ENCODE assay signal across 9 cellular contexts in the genomic region with DNA sequence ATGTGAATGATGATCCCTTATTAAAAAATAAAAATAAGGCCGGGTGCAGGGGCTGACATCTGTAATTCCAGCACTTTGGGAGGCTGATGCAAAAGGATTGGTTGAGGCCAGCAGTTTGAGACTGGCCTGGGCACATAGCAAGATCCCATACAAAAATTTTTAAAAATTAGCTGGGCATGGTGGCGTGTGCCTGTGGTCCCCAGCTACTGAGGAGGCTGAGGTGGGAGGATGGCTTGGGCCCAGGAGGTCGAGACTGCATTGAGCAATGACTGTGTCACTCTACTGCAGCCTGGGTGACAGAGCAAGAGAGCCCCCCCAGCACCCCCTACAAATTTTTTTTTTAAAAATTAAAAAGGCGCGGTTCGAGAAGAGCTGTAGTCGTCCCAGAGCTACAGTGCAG. TPM values are rescaled to one million over a fixed set of nuclear protein-coding genes. Genes with fewer than 3 reads are reported as not detected.
A peak's percentile ranks its signal among the peaks of the same experiment; 100 is the strongest.
DNase-seq lines count a peak whose midpoint lies in the region; ATAC-seq and TF ChIP-seq lines count a peak whose summit lies in the region.
"Had no signal": no experiment of that assay in that cellular context is flagged by ENCODE, and none has a peak within 500 bp of the region (broad histone marks: within the 10 kb centered on the region; RNA-seq: fewer than 3 reads in every experiment).

No MANE protein-coding gene starts in this region.

- H3K27ac Mint-ChIP-seq in nephron, result peak overlapping the region; percentile 58 to 94 (median 90)

- H3K4me1 ChIP-seq in BLaER1, result peaks cover 48% of the 10 kb centered on the region
- peaks cover 18% of the 10 kb centered on the region for H3K4me1 ChIP-seq in Karpas-422 (ENCODE audit: low read length)

- no peaks in the 10 kb centered on the region for H3K9me2 ChIP-seq in Karpas-422 (replicated peaks; ENCODE audit: insufficient read depth, low read length)

- H3K4me3 ChIP-seq in BLaER1, result peak overlapping the region; percentile 71
- H3K4me3 ChIP-seq in Karpas-422 (ENCODE audit: low read length), result 0 out of 2 replicates have a peak overlapping the region, but pooled peaks have one; percentile 62
- H3K4me3 ChIP-seq in dorsolateral prefrontal cortex, result peak overlapping the region in 58 of 59 donors; percentile 55 to 99 (median 84)

- peak overlapping the region; percentile 93 for H3K4me2 ChIP-seq in BLaER1
- H3K4me2 ChIP-seq in Karpas-422 (ENCODE audit: low read depth, low read length, poor library complexity, severe bottlenecking), result peak overlapping the region; percentile 74

- H3K9me3 ChIP-seq in BLaER1 (no peaks in the 10 kb centered on the region), Karpas-422 (ENCODE audit: low read length) (no peaks in the 10 kb centered on the region)

- no peaks in the 10 kb centered on the region for H3K9me3 Mint-ChIP-seq in nephron

- in situ Hi-C loops in KBM-7 (cut with MboI; ENCODE audit: low pct_unique_long_range_greater_than_20kb, low sequenced_read_pairs), result no loop called here

- TF ChIP-seq CTCF in dorsolateral prefrontal cortex (IDR thresholded peaks at IDR 0.05 in 54 of 56, conservative IDR thresholded peaks at IDR 0.05 in 2 of 56; ENCODE audit: low read depth in 1 of 56, partially characterized antibody in 56 of 56) (no peak), nephron (IDR thresholded peaks at IDR 0.05; ENCODE audit: unreplicated experiment in 3 of 3) (no peak)

- H3K27me3 ChIP-seq in BLaER1, result no peaks in the 10 kb centered on the region
- no peaks in the 10 kb centered on the region for H3K27me3 ChIP-seq in Karpas-422 (ENCODE audit: low read length)
- H3K27me3 ChIP-seq in dorsolateral prefrontal cortex, result no peaks in the 10 kb centered on the region

- peaks cover 28% of the 10 kb centered on the region for H3K4me1 Mint-ChIP-seq in nephron

- ATAC-seq in GM21423 (IDR thresholded peaks at IDR 0.05; ENCODE audit: unreplicated experiment), result no peak

- intact Hi-C loops in dorsolateral prefrontal cortex (cut with DNase I), result loop anchor here in 1 of 2 donors (2.0 kb wide), 1 partner anchor 27 kb away; the partner anchor contains the start of gene TECPR1

- H3K36me3 Mint-ChIP-seq in nephron (ENCODE audit: low read depth), result peaks cover 8% of the 10 kb centered on the region

- peak overlapping the region; percentile 83 to 91 (median 89) for H3K4me3 Mint-ChIP-seq in nephron

- H3K79me2 ChIP-seq in Karpas-422 (ENCODE audit: low read length), result no peaks in the 10 kb centered on the region

- peaks cover 13% of the 10 kb centered on the region; the same call in 1 of the 2 replicates for H3K36me3 ChIP-seq in BLaER1
- H3K36me3 ChIP-seq in Karpas-422 (ENCODE audit: insufficient read depth, low read length), result no peaks in the 10 kb centered on the region

- H3K27ac ChIP-seq in BLaER1 (peak overlapping the region; percentile 74), Karpas-422 (ENCODE audit: low read length) (no peak overlapping the region), dorsolateral prefrontal cortex (peak overlapping the region in 52 of 59 donors; percentile 70 to 98 (median 91))

- no peaks in the 10 kb centered on the region for H3K27me3 Mint-ChIP-seq in nephron (ENCODE audit: low read depth)

- no peak overlapping the region for H2AFZ ChIP-seq in Karpas-422 (ENCODE audit: low read length)

- H3K9ac ChIP-seq in BLaER1, result peak overlapping the region; percentile 78
- peak overlapping the region; percentile 40; the same call in 1 of the 2 replicates for H3K9ac ChIP-seq in Karpas-422 (ENCODE audit: low read length)

- no peak for DNase-seq in Karpas-422
- DNase-seq in dorsolateral prefrontal cortex, result no peak
- DNase-seq in NCI-H1417 treated with DMSO at 0.1 percent for 48 hours (lab: John Stamatoyannopoulos, UW), result no peak
- no peak for DNase-seq in KBM-7
- DNase-seq in activated gamma-delta T cell treated with Interleukin-2 at 50 U/mL for 16 hours, result no peak
- DNase-seq: activated effector memory CD4-positive, alpha-beta T cell treated with Interleukin-2 at 50 U/mL for 16 hours had no signal

- H4K20me1 ChIP-seq in BLaER1 (peaks cover 33% of the 10 kb centered on the region), Karpas-422 (ENCODE audit: insufficient read depth, low read depth, low read length) (no peaks in the 10 kb centered on the region)

RNA-seq across cellular contexts. Expression of gene BRI3, which starts 1.2 kb away (rescaled TPM):
- 26.6 and 34.7 TPM in 2 replicates for total RNA-seq in Karpas-422 (2014; rRNA removed; shearing (Covaris generic); ENCODE audit: low replicate concordance)
- total RNA-seq in dorsolateral prefrontal cortex, result 100 to 1,000 TPM in 11 of 120 experiments, 10 to 100 TPM in 109; 62.3 to 111 (median 85.4) TPM

RNA-seq across cellular contexts. Expression of gene TECPR1, which starts 28.3 kb away (rescaled TPM):
- 28.4 and 30.7 TPM in 2 replicates for total RNA-seq in Karpas-422 (2014; rRNA removed; shearing (Covaris generic); ENCODE audit: low replicate concordance)
- total RNA-seq in dorsolateral prefrontal cortex, result 100 to 1,000 TPM in 7 of 120 experiments, 10 to 100 TPM in 113; 51.1 to 113 (median 76.1) TPM
